1 cellular context compared by ENCODE assay signal in genomic region chr10:17229016-17229716, GRCh38.
A peak's percentile ranks its signal among the peaks of the same experiment; 100 is the strongest.
TF ChIP-seq lines count a peak whose summit lies in the region.

No MANE protein-coding gene starts in this region.

TF ChIP-seq in WTC11, 78 proteins besides CTCF, POLR2A, EP300 and RAD21 (continued from another document and continues in another):
- TF ChIP-seq ZNF425 (CRISPR knock-in tag; conservative IDR thresholded peaks at IDR 0.05): no peak
- TF ChIP-seq, protein P1, sequence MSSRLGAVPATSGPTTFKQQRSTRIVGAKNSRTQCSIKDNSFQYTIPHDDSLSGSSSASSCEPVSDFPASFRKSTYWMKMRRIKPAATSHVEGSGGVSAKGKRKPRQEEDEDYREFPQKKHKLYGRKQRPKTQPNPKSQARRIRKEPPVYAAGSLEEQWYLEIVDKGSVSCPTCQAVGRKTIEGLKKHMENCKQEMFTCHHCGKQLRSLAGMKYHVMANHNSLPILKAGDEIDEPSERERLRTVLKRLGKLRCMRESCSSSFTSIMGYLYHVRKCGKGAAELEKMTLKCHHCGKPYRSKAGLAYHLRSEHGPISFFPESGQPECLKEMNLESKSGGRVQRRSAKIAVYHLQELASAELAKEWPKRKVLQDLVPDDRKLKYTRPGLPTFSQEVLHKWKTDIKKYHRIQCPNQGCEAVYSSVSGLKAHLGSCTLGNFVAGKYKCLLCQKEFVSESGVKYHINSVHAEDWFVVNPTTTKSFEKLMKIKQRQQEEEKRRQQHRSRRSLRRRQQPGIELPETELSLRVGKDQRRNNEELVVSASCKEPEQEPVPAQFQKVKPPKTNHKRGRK (CRISPR knock-in tag; IDR thresholded peaks at IDR 0.05; ENCODE audit: borderline replicate concordance): no peak
- no peak for TF ChIP-seq MXD4 (CRISPR knock-in tag; IDR thresholded peaks at IDR 0.05; ENCODE audit: borderline replicate concordance)
- TF ChIP-seq TP53 (CRISPR knock-in tag; IDR thresholded peaks at IDR 0.05): peak; percentile 99
- peak; percentile 47 for TF ChIP-seq NFYB (CRISPR knock-in tag; conservative IDR thresholded peaks at IDR 0.05; ENCODE audit: low read depth)
- TF ChIP-seq, protein P2, sequence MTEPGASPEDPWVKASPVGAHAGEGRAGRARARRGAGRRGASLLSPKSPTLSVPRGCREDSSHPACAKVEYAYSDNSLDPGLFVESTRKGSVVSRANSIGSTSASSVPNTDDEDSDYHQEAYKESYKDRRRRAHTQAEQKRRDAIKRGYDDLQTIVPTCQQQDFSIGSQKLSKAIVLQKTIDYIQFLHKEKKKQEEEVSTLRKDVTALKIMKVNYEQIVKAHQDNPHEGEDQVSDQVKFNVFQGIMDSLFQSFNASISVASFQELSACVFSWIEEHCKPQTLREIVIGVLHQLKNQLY (CRISPR knock-in tag; IDR thresholded peaks at IDR 0.05): peak; percentile 96
- TF ChIP-seq, protein P3, sequence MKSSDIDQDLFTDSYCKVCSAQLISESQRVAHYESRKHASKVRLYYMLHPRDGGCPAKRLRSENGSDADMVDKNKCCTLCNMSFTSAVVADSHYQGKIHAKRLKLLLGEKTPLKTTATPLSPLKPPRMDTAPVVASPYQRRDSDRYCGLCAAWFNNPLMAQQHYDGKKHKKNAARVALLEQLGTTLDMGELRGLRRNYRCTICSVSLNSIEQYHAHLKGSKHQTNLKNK (CRISPR knock-in tag; IDR thresholded peaks at IDR 0.05): no peak
- peak; percentile 81; the same call in 1 of the 2 replicates for TF ChIP-seq SMAD4 (CRISPR knock-in tag; IDR thresholded peaks at IDR 0.05)
- peak; percentile 99 for TF ChIP-seq FOXP1 (CRISPR knock-in tag; IDR thresholded peaks at IDR 0.05; ENCODE audit: borderline replicate concordance)
- TF ChIP-seq, protein P4, sequence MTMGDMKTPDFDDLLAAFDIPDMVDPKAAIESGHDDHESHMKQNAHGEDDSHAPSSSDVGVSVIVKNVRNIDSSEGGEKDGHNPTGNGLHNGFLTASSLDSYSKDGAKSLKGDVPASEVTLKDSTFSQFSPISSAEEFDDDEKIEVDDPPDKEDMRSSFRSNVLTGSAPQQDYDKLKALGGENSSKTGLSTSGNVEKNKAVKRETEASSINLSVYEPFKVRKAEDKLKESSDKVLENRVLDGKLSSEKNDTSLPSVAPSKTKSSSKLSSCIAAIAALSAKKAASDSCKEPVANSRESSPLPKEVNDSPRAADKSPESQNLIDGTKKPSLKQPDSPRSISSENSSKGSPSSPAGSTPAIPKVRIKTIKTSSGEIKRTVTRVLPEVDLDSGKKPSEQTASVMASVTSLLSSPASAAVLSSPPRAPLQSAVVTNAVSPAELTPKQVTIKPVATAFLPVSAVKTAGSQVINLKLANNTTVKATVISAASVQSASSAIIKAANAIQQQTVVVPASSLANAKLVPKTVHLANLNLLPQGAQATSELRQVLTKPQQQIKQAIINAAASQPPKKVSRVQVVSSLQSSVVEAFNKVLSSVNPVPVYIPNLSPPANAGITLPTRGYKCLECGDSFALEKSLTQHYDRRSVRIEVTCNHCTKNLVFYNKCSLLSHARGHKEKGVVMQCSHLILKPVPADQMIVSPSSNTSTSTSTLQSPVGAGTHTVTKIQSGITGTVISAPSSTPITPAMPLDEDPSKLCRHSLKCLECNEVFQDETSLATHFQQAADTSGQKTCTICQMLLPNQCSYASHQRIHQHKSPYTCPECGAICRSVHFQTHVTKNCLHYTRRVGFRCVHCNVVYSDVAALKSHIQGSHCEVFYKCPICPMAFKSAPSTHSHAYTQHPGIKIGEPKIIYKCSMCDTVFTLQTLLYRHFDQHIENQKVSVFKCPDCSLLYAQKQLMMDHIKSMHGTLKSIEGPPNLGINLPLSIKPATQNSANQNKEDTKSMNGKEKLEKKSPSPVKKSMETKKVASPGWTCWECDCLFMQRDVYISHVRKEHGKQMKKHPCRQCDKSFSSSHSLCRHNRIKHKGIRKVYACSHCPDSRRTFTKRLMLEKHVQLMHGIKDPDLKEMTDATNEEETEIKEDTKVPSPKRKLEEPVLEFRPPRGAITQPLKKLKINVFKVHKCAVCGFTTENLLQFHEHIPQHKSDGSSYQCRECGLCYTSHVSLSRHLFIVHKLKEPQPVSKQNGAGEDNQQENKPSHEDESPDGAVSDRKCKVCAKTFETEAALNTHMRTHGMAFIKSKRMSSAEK (CRISPR knock-in tag; IDR thresholded peaks at IDR 0.05; ENCODE audit: borderline replicate concordance): no peak
- peak; percentile 97 for TF ChIP-seq ATF1 (CRISPR knock-in tag; IDR thresholded peaks at IDR 0.05)
- TF ChIP-seq, protein P5, sequence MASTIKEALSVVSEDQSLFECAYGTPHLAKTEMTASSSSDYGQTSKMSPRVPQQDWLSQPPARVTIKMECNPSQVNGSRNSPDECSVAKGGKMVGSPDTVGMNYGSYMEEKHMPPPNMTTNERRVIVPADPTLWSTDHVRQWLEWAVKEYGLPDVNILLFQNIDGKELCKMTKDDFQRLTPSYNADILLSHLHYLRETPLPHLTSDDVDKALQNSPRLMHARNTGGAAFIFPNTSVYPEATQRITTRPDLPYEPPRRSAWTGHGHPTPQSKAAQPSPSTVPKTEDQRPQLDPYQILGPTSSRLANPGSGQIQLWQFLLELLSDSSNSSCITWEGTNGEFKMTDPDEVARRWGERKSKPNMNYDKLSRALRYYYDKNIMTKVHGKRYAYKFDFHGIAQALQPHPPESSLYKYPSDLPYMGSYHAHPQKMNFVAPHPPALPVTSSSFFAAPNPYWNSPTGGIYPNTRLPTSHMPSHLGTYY (CRISPR knock-in tag; IDR thresholded peaks at IDR 0.05): no peak
- TF ChIP-seq EMX1 (CRISPR knock-in tag; IDR thresholded peaks at IDR 0.05): no peak
- TF ChIP-seq CREM (CRISPR knock-in tag; IDR thresholded peaks at IDR 0.05): peak; percentile 86; the same call in 1 of the 2 replicates
- TF ChIP-seq, protein P6, sequence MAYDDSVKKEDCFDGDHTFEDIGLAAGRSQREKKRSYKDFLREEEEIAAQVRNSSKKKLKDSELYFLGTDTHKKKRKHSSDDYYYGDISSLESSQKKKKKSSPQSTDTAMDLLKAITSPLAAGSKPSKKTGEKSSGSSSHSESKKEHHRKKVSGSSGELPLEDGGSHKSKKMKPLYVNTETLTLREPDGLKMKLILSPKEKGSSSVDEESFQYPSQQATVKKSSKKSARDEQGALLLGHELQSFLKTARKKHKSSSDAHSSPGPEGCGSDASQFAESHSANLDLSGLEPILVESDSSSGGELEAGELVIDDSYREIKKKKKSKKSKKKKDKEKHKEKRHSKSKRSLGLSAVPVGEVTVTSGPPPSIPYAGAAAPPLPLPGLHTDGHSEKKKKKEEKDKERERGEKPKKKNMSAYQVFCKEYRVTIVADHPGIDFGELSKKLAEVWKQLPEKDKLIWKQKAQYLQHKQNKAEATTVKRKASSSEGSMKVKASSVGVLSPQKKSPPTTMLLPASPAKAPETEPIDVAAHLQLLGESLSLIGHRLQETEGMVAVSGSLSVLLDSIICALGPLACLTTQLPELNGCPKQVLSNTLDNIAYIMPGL (CRISPR knock-in tag; IDR thresholded peaks at IDR 0.05): peak; percentile 90; the same call in 1 of the 2 replicates
- TF ChIP-seq NFATC4 (CRISPR knock-in tag; IDR thresholded peaks at IDR 0.05): no peak
- peak; percentile 92 for TF ChIP-seq NR1H2 (CRISPR knock-in tag; IDR thresholded peaks at IDR 0.05)
- TF ChIP-seq CDX4 (CRISPR knock-in tag; IDR thresholded peaks at IDR 0.05; ENCODE audit: borderline replicate concordance): peak; percentile 65; the same call in 1 of the 2 replicates
- TF ChIP-seq ZNF232 (CRISPR knock-in tag; IDR thresholded peaks at IDR 0.05): peak; percentile 98
- TF ChIP-seq SOX15 (CRISPR knock-in tag; IDR thresholded peaks at IDR 0.05): no peak
- no peak for TF ChIP-seq ZNF396 (CRISPR knock-in tag; IDR thresholded peaks at IDR 0.05; ENCODE audit: borderline replicate concordance)
- TF ChIP-seq, protein P7, sequence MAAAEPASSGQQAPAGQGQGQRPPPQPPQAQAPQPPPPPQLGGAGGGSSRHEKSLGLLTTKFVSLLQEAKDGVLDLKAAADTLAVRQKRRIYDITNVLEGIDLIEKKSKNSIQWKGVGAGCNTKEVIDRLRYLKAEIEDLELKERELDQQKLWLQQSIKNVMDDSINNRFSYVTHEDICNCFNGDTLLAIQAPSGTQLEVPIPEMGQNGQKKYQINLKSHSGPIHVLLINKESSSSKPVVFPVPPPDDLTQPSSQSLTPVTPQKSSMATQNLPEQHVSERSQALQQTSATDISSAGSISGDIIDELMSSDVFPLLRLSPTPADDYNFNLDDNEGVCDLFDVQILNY (CRISPR knock-in tag; IDR thresholded peaks at IDR 0.05): peak; percentile 86
- no peak for TF ChIP-seq JAZF1 (CRISPR knock-in tag; IDR thresholded peaks at IDR 0.05)
- TF ChIP-seq TEAD1 (CRISPR knock-in tag; IDR thresholded peaks at IDR 0.05): peak; percentile 98
- TF ChIP-seq RELA (CRISPR knock-in tag; IDR thresholded peaks at IDR 0.05; ENCODE audit: borderline replicate concordance): peak; percentile 98
- no peak for TF ChIP-seq HMGA2 (CRISPR knock-in tag; IDR thresholded peaks at IDR 0.05)
- peak; percentile 97; the same call in 1 of the 2 replicates for TF ChIP-seq ZNF138 (CRISPR knock-in tag; conservative IDR thresholded peaks at IDR 0.05)
- no peak for TF ChIP-seq PRRX2 (CRISPR knock-in tag; IDR thresholded peaks at IDR 0.05)
- TF ChIP-seq, protein P8, sequence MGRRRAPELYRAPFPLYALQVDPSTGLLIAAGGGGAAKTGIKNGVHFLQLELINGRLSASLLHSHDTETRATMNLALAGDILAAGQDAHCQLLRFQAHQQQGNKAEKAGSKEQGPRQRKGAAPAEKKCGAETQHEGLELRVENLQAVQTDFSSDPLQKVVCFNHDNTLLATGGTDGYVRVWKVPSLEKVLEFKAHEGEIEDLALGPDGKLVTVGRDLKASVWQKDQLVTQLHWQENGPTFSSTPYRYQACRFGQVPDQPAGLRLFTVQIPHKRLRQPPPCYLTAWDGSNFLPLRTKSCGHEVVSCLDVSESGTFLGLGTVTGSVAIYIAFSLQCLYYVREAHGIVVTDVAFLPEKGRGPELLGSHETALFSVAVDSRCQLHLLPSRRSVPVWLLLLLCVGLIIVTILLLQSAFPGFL (CRISPR knock-in tag; IDR thresholded peaks at IDR 0.05; ENCODE audit: borderline replicate concordance): peak; percentile 95; the same call in 1 of the 2 replicates
- TF ChIP-seq MYBL2 (CRISPR knock-in tag; IDR thresholded peaks at IDR 0.05): peak; percentile 92
- TF ChIP-seq, protein P9, sequence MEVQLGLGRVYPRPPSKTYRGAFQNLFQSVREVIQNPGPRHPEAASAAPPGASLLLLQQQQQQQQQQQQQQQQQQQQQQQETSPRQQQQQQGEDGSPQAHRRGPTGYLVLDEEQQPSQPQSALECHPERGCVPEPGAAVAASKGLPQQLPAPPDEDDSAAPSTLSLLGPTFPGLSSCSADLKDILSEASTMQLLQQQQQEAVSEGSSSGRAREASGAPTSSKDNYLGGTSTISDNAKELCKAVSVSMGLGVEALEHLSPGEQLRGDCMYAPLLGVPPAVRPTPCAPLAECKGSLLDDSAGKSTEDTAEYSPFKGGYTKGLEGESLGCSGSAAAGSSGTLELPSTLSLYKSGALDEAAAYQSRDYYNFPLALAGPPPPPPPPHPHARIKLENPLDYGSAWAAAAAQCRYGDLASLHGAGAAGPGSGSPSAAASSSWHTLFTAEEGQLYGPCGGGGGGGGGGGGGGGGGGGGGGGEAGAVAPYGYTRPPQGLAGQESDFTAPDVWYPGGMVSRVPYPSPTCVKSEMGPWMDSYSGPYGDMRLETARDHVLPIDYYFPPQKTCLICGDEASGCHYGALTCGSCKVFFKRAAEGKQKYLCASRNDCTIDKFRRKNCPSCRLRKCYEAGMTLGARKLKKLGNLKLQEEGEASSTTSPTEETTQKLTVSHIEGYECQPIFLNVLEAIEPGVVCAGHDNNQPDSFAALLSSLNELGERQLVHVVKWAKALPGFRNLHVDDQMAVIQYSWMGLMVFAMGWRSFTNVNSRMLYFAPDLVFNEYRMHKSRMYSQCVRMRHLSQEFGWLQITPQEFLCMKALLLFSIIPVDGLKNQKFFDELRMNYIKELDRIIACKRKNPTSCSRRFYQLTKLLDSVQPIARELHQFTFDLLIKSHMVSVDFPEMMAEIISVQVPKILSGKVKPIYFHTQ (CRISPR knock-in tag; IDR thresholded peaks at IDR 0.05): no peak
- peak; percentile 98 for TF ChIP-seq ESRRA (CRISPR knock-in tag; IDR thresholded peaks at IDR 0.05; ENCODE audit: borderline replicate concordance)
- TF ChIP-seq CBFB (CRISPR knock-in tag; IDR thresholded peaks at IDR 0.05; ENCODE audit: low read depth): peak; percentile 94; the same call in 1 of the 2 replicates
